ENCODE assay signal across 1 cellular context in the genomic region with DNA sequence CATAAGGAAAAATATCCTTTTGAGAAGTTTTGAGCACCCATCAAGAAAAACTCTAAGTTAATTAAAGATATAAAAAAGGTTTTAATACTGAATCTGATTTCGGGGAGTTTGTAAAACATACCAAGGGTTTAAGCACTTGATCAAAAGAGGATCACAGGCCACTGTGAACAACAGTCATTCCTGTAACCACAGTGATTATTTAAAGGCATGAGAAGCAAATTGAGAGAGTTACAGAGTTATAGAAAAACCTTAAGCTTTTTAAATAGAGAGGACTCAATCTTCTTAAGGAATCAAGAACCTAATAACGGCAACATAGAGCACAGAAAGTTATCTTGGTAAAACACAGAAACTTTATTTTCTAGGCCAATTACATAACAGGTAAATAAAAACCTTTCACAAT.
TF ChIP-seq lines count a peak whose summit lies in the region.

No MANE protein-coding gene starts in this region.

TF ChIP-seq in H1, 55 proteins besides CTCF, POLR2A, EP300 and RAD21 (continued from another document):
- TF ChIP-seq JUND (IDR thresholded peaks at IDR 0.05; ENCODE audit: low read length) (no peak), SIN3A (conservative IDR thresholded peaks at IDR 0.05 in 1 of 2, IDR thresholded peaks at IDR 0.05 in 1 of 2; ENCODE audit: low read depth in 1 of 2, low read length in 2 of 2) (no peak), CEBPB (IDR thresholded peaks at IDR 0.05; ENCODE audit: low read depth, low read length) (no peak), TAF1 (IDR thresholded peaks at IDR 0.05; ENCODE audit: low read depth, low read length) (no peak)
